9 cellular contexts compared by ENCODE assay signal in genomic region chr5:123157797-123158528, GRCh38.
DNase-seq lines count a peak whose midpoint lies in the region; ATAC-seq, FAIRE-seq and TF ChIP-seq lines count a peak whose summit lies in the region.
"Had no signal": no experiment of that assay in that cellular context is flagged by ENCODE, and none has a peak within 500 bp of the region (broad histone marks: within the 10 kb centered on the region; RNA-seq: fewer than 3 reads in every experiment).

No MANE protein-coding gene starts in this region.

- H3K4me1 ChIP-seq in cardiac muscle cell (ENCODE audit: low read depth): no peaks in the 10 kb centered on the region
- H3K4me1 ChIP-seq in SJSA1 (replicated peaks): peaks cover 30% of the 10 kb centered on the region
- H3K4me1 ChIP-seq in aorta (ENCODE audit: control insufficient read depth in 1 of 2, insufficient read depth in 2 of 2, low read length in 2 of 2): peaks cover 4 to 32% of the 10 kb centered on the region in 2 donors
- H3K4me1 ChIP-seq in kidney (ENCODE audit: control insufficient read depth in 1 of 2, insufficient read depth in 1 of 2, low read depth in 1 of 2, low read length in 2 of 2): no peaks in the 10 kb centered on the region

- no peak overlapping the region for H3K4me3 ChIP-seq in cardiac muscle cell
- no peak overlapping the region for H3K4me3 ChIP-seq in SJSA1
- H3K4me3 ChIP-seq in aorta (ENCODE audit: low read length in 2 of 2): no peak overlapping the region
- no peak overlapping the region for H3K4me3 ChIP-seq in kidney (ENCODE audit: low read length in 2 of 2)

- FAIRE-seq in kidney (lab: Jason Lieb, UNC): no peak

- ATAC-seq in left ventricle myocardium superior (no peak), aorta (ENCODE audit: low FRiP score) (peak; percentile 68), HG02759 (IDR thresholded peaks at IDR 0.05; ENCODE audit: unreplicated experiment) (no peak)

- H3K27ac ChIP-seq in cardiac muscle cell: no peak overlapping the region
- H3K27ac ChIP-seq in SJSA1: peak overlapping the region; percentile 49; the same call in 1 of the 2 replicates
- peak overlapping the region; percentile 57 to 86 for H3K27ac ChIP-seq in aorta (ENCODE audit: low read depth in 1 of 2, low read length in 2 of 2)
- no peak overlapping the region for H3K27ac ChIP-seq in kidney (ENCODE audit: low read depth in 2 of 2, low read length in 2 of 2)

- no peak overlapping the region for H3K4me3 Mint-ChIP-seq in glutamatergic neuron (ENCODE audit: unreplicated experiment)
- H3K4me3 Mint-ChIP-seq: B cell had no signal

- no peak overlapping the region for H3K27ac Mint-ChIP-seq in glutamatergic neuron (ENCODE audit: unreplicated experiment)
- H3K27ac Mint-ChIP-seq: B cell had no signal

- peaks cover 4% of the 10 kb centered on the region for H3K27me3 Mint-ChIP-seq in glutamatergic neuron (ENCODE audit: unreplicated experiment)

- H3K9ac ChIP-seq in kidney (ENCODE audit: low read length in 2 of 2): no peak overlapping the region

- TF ChIP-seq CTCF in cardiac muscle cell (IDR thresholded peaks at IDR 0.05; ENCODE audit: low read depth, low read length) (peak; percentile 33), kidney (IDR thresholded peaks at IDR 0.05; ENCODE audit: borderline replicate concordance, extremely low read depth, insufficient read depth) (no peak), glutamatergic neuron (IDR thresholded peaks at IDR 0.05; ENCODE audit: partially characterized antibody, unreplicated experiment) (no peak)

- 3 to 5% methylated on average over 11 of the region's 11 CpGs for WGBS in aorta, 2 donors

- H3K9me3 Mint-ChIP-seq in glutamatergic neuron (ENCODE audit: unreplicated experiment): no peaks in the 10 kb centered on the region

- intact Hi-C loops in left ventricle myocardium superior (cut with micrococcal nuclease) (no loop called here), aorta (cut with DNase I) (loop anchor here (5.0 to 10.0 kb wide), 2 partner anchors 61 to 653 kb away; no protein-coding TSS in a partner anchor), kidney (cut with DNase I) (no loop called here)

- peak in 1 of 2 donors; percentile 61 for DNase-seq in cardiac muscle cell (ENCODE audit: low read depth in 1 of 2, low spot score in 1 of 2)
- DNase-seq in left ventricle myocardium superior: no peak
- peak; percentile 87 to 91 for DNase-seq in SJSA1 (ENCODE audit: low read depth in 1 of 2, low spot score in 2 of 2)
- DNase-seq in foreskin melanocyte: peak; percentile 11
- no peak for DNase-seq in aorta
- DNase-seq in kidney: no peak
- DNase-seq in glutamatergic neuron: no peak

- H3K36me3 ChIP-seq in cardiac muscle cell (no peaks in the 10 kb centered on the region), SJSA1 (no peaks in the 10 kb centered on the region), aorta (ENCODE audit: control insufficient read depth in 1 of 2, insufficient read depth in 2 of 2, low read length in 1 of 2) (peaks cover 0 to 7% of the 10 kb centered on the region in 2 donors), kidney (ENCODE audit: control insufficient read depth in 1 of 2, insufficient read depth in 2 of 2, low read length in 2 of 2) (no peaks in the 10 kb centered on the region)

- H3K9me3 ChIP-seq in cardiac muscle cell (ENCODE audit: low read depth) (no peaks in the 10 kb centered on the region), SJSA1 (replicated peaks) (no peaks in the 10 kb centered on the region), aorta (ENCODE audit: control insufficient read depth, low read length) (no peaks in the 10 kb centered on the region), kidney (ENCODE audit: control insufficient read depth in 1 of 2, low read length in 2 of 2) (no peaks in the 10 kb centered on the region)

- H3K36me3 Mint-ChIP-seq in glutamatergic neuron (ENCODE audit: unreplicated experiment): peaks cover 5% of the 10 kb centered on the region

- H3K27me3 ChIP-seq in cardiac muscle cell: no peaks in the 10 kb centered on the region
- no peaks in the 10 kb centered on the region for H3K27me3 ChIP-seq in SJSA1 (replicated peaks)
- no peaks in the 10 kb centered on the region for H3K27me3 ChIP-seq in aorta (ENCODE audit: control insufficient read depth in 1 of 2, insufficient read depth in 2 of 2, low read length in 1 of 2)

- H3K4me1 Mint-ChIP-seq in glutamatergic neuron (ENCODE audit: low read depth, unreplicated experiment): no peaks in the 10 kb centered on the region
- H3K4me1 Mint-ChIP-seq: B cell had no signal

Comparison
In these comparisons a context has a peak if more than half of its experiments do, and no peak if none do; other contexts are left out.
1. DNase-seq: peak in SJSA1 (2 of 2) and foreskin melanocyte (single experiment); none in left ventricle myocardium superior (single experiment), aorta (0 of 2), kidney (single experiment) and glutamatergic neuron (single experiment).
2. H3K27ac ChIP-seq: peak in SJSA1 (single experiment) and aorta (2 of 2); none in cardiac muscle cell (single experiment) and kidney (0 of 2).
3. intact Hi-C loops: an anchor here in aorta (5.0 to 10.0 kb wide); none called in left ventricle myocardium superior and kidney.